24 cellular contexts compared by ENCODE assay signal in genomic region chr16:12530291-12530690, GRCh38.
"Had no signal": no experiment of that assay in that cellular context is flagged by ENCODE, and none has a peak within 500 bp of the region (broad histone marks: within the 10 kb centered on the region; RNA-seq: fewer than 3 reads in every experiment).

No MANE protein-coding gene starts in this region.

- H3K27me3 ChIP-seq: gastrocnemius medialis, left lung, right lobe of liver had no signal

- DNase-seq: activated CD4-positive, alpha-beta T cell treated with anti-CD3 and anti-CD28 coated beads, Interleukin-2, amount 10 ng/mL, durations not matched to agents 24 days and 14 days; activated CD8-positive, alpha-beta memory T cell treated with anti-CD3 and anti-CD28 coated beads, Interleukin-2, amount 10 ng/mL, durations not matched to agents 7 days and 5 days; activated CD8-positive, alpha-beta T cell treated with anti-CD3 and anti-CD28 coated beads, Interleukin-2, amount 10 ng/mL, durations not matched to agents 7 days and 5 days; activated gamma-delta T cell; activated naive CD4-positive, alpha-beta T cell treated with anti-CD3 and anti-CD28 coated beads, Interleukin-2, amount 50 U/mL, for 16 hours; activated naive CD8-positive, alpha-beta T cell treated with anti-CD3 and anti-CD28 coated beads, Interleukin-2, amount 50 U/mL, for 24 hours; activated T-cell treated with anti-CD3 and anti-CD28 coated beads, Interleukin-2, amount 50 U/mL, for 72 hours; amygdala; effector CD8-positive, alpha-beta T cell; gastrocnemius medialis; glutamatergic neuron; lower lobe of right lung; mesenchymal stem cell; right lobe of liver; stimulated activated CD4-positive, alpha-beta T cell treated with anti-CD3 and anti-CD28 coated beads, Interleukin-12 subunit alpha, Interleukin-12 subunit beta, amount 100 ng/mL, for 4 hours; stimulated activated CD4-positive, alpha-beta T cell treated with anti-CD3 and anti-CD28 coated beads, Interleukin-4, amount 100 ng/mL, for 1 hour; stimulated activated naive CD8-positive, alpha-beta T cell treated with anti-CD3 and anti-CD28 coated beads, Interleukin-15, amount 100 ng/mL, for 72 hours; T-helper 9 cell had no signal

- H3K4me1 ChIP-seq: gastrocnemius medialis, lower lobe of right lung, right lobe of liver had no signal

- H3K4me3 Mint-ChIP-seq: activated CD4-positive, alpha-beta T cell treated with anti-CD3 and anti-CD28 coated beads, Interleukin-2, amount 10 ng/mL, durations not matched to agents 24 days and 14 days; activated CD8-positive, alpha-beta memory T cell treated with anti-CD3 and anti-CD28 coated beads, Interleukin-2, amount 10 ng/mL, durations not matched to agents 7 days and 5 days; activated CD8-positive, alpha-beta T cell treated with anti-CD3 and anti-CD28 coated beads, Interleukin-2, amount 10 ng/mL, durations not matched to agents 7 days and 5 days; activated naive CD8-positive, alpha-beta T cell treated with anti-CD3 and anti-CD28 coated beads, Interleukin-2, amount 50 U/mL, for 24 hours; activated T-cell treated with anti-CD3 and anti-CD28 coated beads, Interleukin-2, amount 50 U/mL, for 72 hours; nephron; stimulated activated effector memory CD8-positive, alpha-beta T cell treated with anti-CD3 and anti-CD28 coated beads, Interleukin-12 subunit alpha, Interleukin-12 subunit beta, amount 100 ng/mL, for 72 hours; stimulated activated naive CD8-positive, alpha-beta T cell treated with anti-CD3 and anti-CD28 coated beads, Interleukin-15, amount 100 ng/mL, for 72 hours; type B pancreatic cell had no signal

- H3K4me3 ChIP-seq: gastrocnemius medialis, left lung, lower lobe of right lung, right lobe of liver had no signal

- H3K4me1 Mint-ChIP-seq: nephron had no signal

- H3K36me3 ChIP-seq: gastrocnemius medialis, right lobe of liver had no signal

- H3K27me3 Mint-ChIP-seq: activated CD4-positive, alpha-beta T cell treated with anti-CD3 and anti-CD28 coated beads, Interleukin-2, amount 10 ng/mL, durations not matched to agents 24 days and 14 days; activated CD8-positive, alpha-beta memory T cell treated with anti-CD3 and anti-CD28 coated beads, Interleukin-2, amount 10 ng/mL, durations not matched to agents 7 days and 5 days; activated naive CD8-positive, alpha-beta T cell treated with anti-CD3 and anti-CD28 coated beads, Interleukin-2, amount 50 U/mL, for 24 hours; central memory CD8-positive, alpha-beta T cell; stimulated activated naive CD8-positive, alpha-beta T cell treated with anti-CD3 and anti-CD28 coated beads, Interleukin-15, amount 100 ng/mL, for 72 hours; type B pancreatic cell had no signal

- H3K9me3 Mint-ChIP-seq: activated CD4-positive, alpha-beta T cell treated with anti-CD3 and anti-CD28 coated beads, Interleukin-2, amount 10 ng/mL, durations not matched to agents 24 days and 14 days; activated naive CD8-positive, alpha-beta T cell treated with anti-CD3 and anti-CD28 coated beads, Interleukin-2, amount 50 U/mL, for 24 hours; activated T-cell treated with anti-CD3 and anti-CD28 coated beads, Interleukin-2, amount 50 U/mL, for 72 hours; central memory CD8-positive, alpha-beta T cell; nephron; stimulated activated effector memory CD8-positive, alpha-beta T cell treated with anti-CD3 and anti-CD28 coated beads, Interleukin-12 subunit alpha, Interleukin-12 subunit beta, amount 100 ng/mL, for 72 hours; stimulated activated naive CD8-positive, alpha-beta T cell treated with anti-CD3 and anti-CD28 coated beads, Interleukin-15, amount 100 ng/mL, for 72 hours; type B pancreatic cell had no signal

- H3K9me3 ChIP-seq: gastrocnemius medialis, left lung, lower lobe of right lung, right lobe of liver had no signal

- H3K36me3 Mint-ChIP-seq: stimulated activated effector memory CD8-positive, alpha-beta T cell treated with anti-CD3 and anti-CD28 coated beads, Interleukin-12 subunit alpha, Interleukin-12 subunit beta, amount 100 ng/mL, for 72 hours had no signal

- H3K27ac ChIP-seq: gastrocnemius medialis, lower lobe of right lung, VCaP had no signal

- H3K27ac Mint-ChIP-seq: activated CD4-positive, alpha-beta T cell treated with anti-CD3 and anti-CD28 coated beads, Interleukin-2, amount 10 ng/mL, durations not matched to agents 24 days and 14 days; activated CD8-positive, alpha-beta memory T cell treated with anti-CD3 and anti-CD28 coated beads, Interleukin-2, amount 10 ng/mL, durations not matched to agents 7 days and 5 days; activated CD8-positive, alpha-beta T cell treated with anti-CD3 and anti-CD28 coated beads, Interleukin-2, amount 10 ng/mL, durations not matched to agents 7 days and 5 days; activated naive CD8-positive, alpha-beta T cell treated with anti-CD3 and anti-CD28 coated beads, Interleukin-2, amount 50 U/mL, for 24 hours; nephron; type B pancreatic cell had no signal
